7 cellular contexts compared by ENCODE assay signal in genomic region chr2:152716805-152717241, GRCh38. TPM values are rescaled to one million over a fixed set of nuclear protein-coding genes. Genes with fewer than 3 reads are reported as not detected.
A peak's percentile ranks its signal among the peaks of the same experiment; 100 is the strongest.
DNase-seq lines count a peak whose midpoint lies in the region; ATAC-seq and TF ChIP-seq lines count a peak whose summit lies in the region.

No MANE protein-coding gene starts in this region.

- H3K4me3 ChIP-seq in GM12875 (ENCODE audit: low read depth, low read length), result peak overlapping the region; percentile 87
- H3K4me3 ChIP-seq in RWPE2 (ENCODE audit: severe bottlenecking), result peak overlapping the region; percentile 80
- H3K4me3 ChIP-seq in lung, result peak overlapping the region; percentile 94

- H3K27me3 ChIP-seq in RWPE2 (ENCODE audit: insufficient read depth, poor library complexity, severe bottlenecking) (no peaks in the 10 kb centered on the region), lung (ENCODE audit: control insufficient read depth, insufficient read depth) (no peaks in the 10 kb centered on the region)

- DNase-seq in RWPE2 (ENCODE audit: low spot score), result no peak
- DNase-seq in brain pericyte (ENCODE audit: low read depth, low spot score), result peak; percentile 1
- peak; percentile 31 for DNase-seq in lung (ENCODE audit: low spot score)

- H3K27ac ChIP-seq in RWPE2 (ENCODE audit: poor library complexity, severe bottlenecking) (peak overlapping the region; percentile 84), lung (ENCODE audit: low read depth in 1 of 2, low read length in 1 of 2) (peak overlapping the region; percentile 78 to 96)

- peaks cover 63% of the 10 kb centered on the region for H3K36me3 Mint-ChIP-seq in stimulated activated naive CD8-positive, alpha-beta T cell treated with anti-CD3 and anti-CD28 coated beads, Interleukin-15, Interleukin-2, amounts not matched to agents 100 ng/mL and 50 ng/mL, for 24 hours (ENCODE audit: low read depth)

- H3K9me3 ChIP-seq in RWPE2 (ENCODE audit: severe bottlenecking), result no peaks in the 10 kb centered on the region
- H3K9me3 ChIP-seq in lung (ENCODE audit: control insufficient read depth in 2 of 2, insufficient read depth in 1 of 2, low read length in 1 of 2), result no peaks in the 10 kb centered on the region

- peaks cover 79% of the 10 kb centered on the region for H3K4me1 Mint-ChIP-seq in stimulated activated naive CD8-positive, alpha-beta T cell treated with anti-CD3 and anti-CD28 coated beads, Interleukin-15, Interleukin-2, amounts not matched to agents 100 ng/mL and 50 ng/mL, for 24 hours (ENCODE audit: low read depth)

- H3K36me3 ChIP-seq in RWPE2 (ENCODE audit: low read depth), result peaks cover 48% of the 10 kb centered on the region
- peaks cover 3 to 5% of the 10 kb centered on the region in 2 donors for H3K36me3 ChIP-seq in lung (ENCODE audit: control insufficient read depth in 2 of 2, insufficient read depth in 2 of 2, low read length in 2 of 2)

- no peaks in the 10 kb centered on the region for H3K9me3 Mint-ChIP-seq in stimulated activated naive CD8-positive, alpha-beta T cell treated with anti-CD3 and anti-CD28 coated beads, Interleukin-15, Interleukin-2, amounts not matched to agents 100 ng/mL and 50 ng/mL, for 24 hours

- TF ChIP-seq CTCF in GM12875 (IDR thresholded peaks at IDR 0.05; ENCODE audit: borderline replicate concordance, insufficient read depth, low read depth, low read length), result no peak
- TF ChIP-seq CTCF in RWPE2 (IDR thresholded peaks at IDR 0.05; ENCODE audit: poor library complexity, severe bottlenecking), result no peak
- no peak for TF ChIP-seq CTCF in lung (IDR thresholded peaks at IDR 0.05; ENCODE audit: control extremely low read depth, extremely low read depth)

- H3K4me1 ChIP-seq in RWPE2 (ENCODE audit: insufficient read depth, poor library complexity, severe bottlenecking), result peaks cover 10% of the 10 kb centered on the region
- peaks cover 2 to 11% of the 10 kb centered on the region in 2 donors for H3K4me1 ChIP-seq in lung (ENCODE audit: control insufficient read depth in 2 of 2, insufficient read depth in 2 of 2, low read length in 2 of 2)

- peak overlapping the region; percentile 95 for H3K4me3 Mint-ChIP-seq in stimulated activated naive CD8-positive, alpha-beta T cell treated with anti-CD3 and anti-CD28 coated beads, Interleukin-15, Interleukin-2, amounts not matched to agents 100 ng/mL and 50 ng/mL, for 24 hours

- ATAC-seq in HG02981 (IDR thresholded peaks at IDR 0.05; ENCODE audit: unreplicated experiment) (peak; percentile 0), RWPE2 (ENCODE audit: low read depth) (peak; percentile 2; the same call in 1 of the 3 replicates), lung (ENCODE audit: insufficient read depth, low FRiP score) (no peak), GM21360 (IDR thresholded peaks at IDR 0.05; ENCODE audit: unreplicated experiment) (no peak)

- H3K27ac Mint-ChIP-seq in stimulated activated naive CD8-positive, alpha-beta T cell treated with anti-CD3 and anti-CD28 coated beads, Interleukin-15, Interleukin-2, amounts not matched to agents 100 ng/mL and 50 ng/mL, for 24 hours, result peak overlapping the region; percentile 98

- WGBS in lung, 2 donors, result 0 to 1% methylated on average over 15 of the region's 15 CpGs

- no peaks in the 10 kb centered on the region for H3K27me3 Mint-ChIP-seq in stimulated activated naive CD8-positive, alpha-beta T cell treated with anti-CD3 and anti-CD28 coated beads, Interleukin-15, Interleukin-2, amounts not matched to agents 100 ng/mL and 50 ng/mL, for 24 hours

RNA-seq across cellular contexts. Expression of gene PRPF40A, which starts 0.4 kb away (rescaled TPM):
- 100 to 1,000 TPM in 1 of 2 donors, 10 to 100 TPM in 1; 80.6 to 131 TPM for total RNA-seq in lung
- 10 to 100 TPM; 20.1 to 36.5 TPM for polyA plus RNA-seq in lung

RNA-seq across cellular contexts. Expression of gene ARL6IP6, which starts 1.6 kb away (rescaled TPM):
- total RNA-seq in lung, result 10 to 100 TPM; 13.2 to 17.9 TPM
- polyA plus RNA-seq in lung, result 10 to 100 TPM in 1 of 2 donors, 1 to 10 TPM in 1; 7.5 to 11.4 TPM

Comparison
In these comparisons a context has a peak if more than half of its experiments do, and no peak if none do; other contexts are left out.
1. ATAC-seq: peak in HG02981 (single experiment) and RWPE2 (single experiment); none in lung (single experiment) and GM21360 (single experiment).
2. Peak in every context shown above with its lines, with median percentiles within 50 percentile points of each other: H3K4me3 ChIP-seq.